Comparison of ENCODE assay signal across 1 cellular context in the genomic region with DNA sequence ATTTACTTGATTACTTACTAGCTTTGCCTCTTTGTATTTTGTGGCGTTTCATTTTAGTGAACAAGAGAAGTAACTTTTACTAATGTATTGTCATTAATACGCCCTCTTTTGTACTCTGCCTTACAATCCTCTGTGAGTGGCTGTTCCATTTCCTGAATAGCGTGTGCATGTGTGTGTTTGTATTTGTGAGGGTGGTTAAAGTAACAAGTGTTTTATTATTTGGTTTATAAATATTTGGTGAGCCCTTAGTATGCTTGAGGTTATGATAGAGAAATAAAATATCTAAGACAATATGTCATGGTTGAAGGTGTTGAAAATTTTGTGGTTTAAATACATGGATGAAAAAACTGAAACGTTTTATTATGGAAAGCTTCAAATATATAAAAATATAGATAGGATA.
TF ChIP-seq lines count a peak whose summit lies in the region.

No MANE protein-coding gene starts in this region.

TF ChIP-seq in HCT116, 20 proteins besides CTCF, POLR2A, EP300 and RAD21 (continued from another document):
- TF ChIP-seq TCF7L2 (IDR thresholded peaks at IDR 0.05; ENCODE audit: borderline replicate concordance, extremely low read depth, insufficient read depth, insufficient read length), result no peak
- TF ChIP-seq SIN3A (IDR thresholded peaks at IDR 0.05; ENCODE audit: low read depth), result no peak
- no peak for TF ChIP-seq YY1 (IDR thresholded peaks at IDR 0.05; ENCODE audit: extremely low read depth, insufficient replicate concordance, low read depth, low read length)
- TF ChIP-seq, protein P1, sequence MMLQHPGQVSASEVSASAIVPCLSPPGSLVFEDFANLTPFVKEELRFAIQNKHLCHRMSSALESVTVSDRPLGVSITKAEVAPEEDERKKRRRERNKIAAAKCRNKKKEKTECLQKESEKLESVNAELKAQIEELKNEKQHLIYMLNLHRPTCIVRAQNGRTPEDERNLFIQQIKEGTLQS (IDR thresholded peaks at IDR 0.05), result no peak
